ENCODE assay signal across 17 cellular contexts in the genomic region with DNA sequence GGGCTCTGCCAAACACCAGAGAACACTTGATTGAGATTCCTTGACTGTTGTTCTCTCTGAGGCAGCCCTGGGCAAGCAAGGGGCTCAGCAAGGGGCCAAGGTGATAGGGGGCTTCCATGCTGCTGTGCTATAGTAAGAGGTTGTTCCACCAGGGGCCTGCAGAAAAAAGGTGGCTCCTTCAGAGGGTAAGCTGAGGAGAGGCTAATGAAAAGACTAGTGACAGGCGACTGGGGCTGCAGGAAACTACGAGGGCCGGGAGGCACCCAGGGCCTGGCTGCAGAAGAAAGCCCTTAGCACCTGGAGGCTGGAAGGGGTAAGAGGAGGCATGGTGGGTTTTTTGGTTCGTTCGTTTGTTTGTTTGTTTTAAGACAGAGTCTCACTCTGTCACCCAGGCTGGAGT.
DNase-seq lines count a peak whose midpoint lies in the region; ATAC-seq and TF ChIP-seq lines count a peak whose summit lies in the region.
"Had no signal": no experiment of that assay in that cellular context is flagged by ENCODE, and none has a peak within 500 bp of the region (broad histone marks: within the 10 kb centered on the region; RNA-seq: fewer than 3 reads in every experiment).

No MANE protein-coding gene starts in this region.

- no peak overlapping the region for H3K4me3 Mint-ChIP-seq in dendritic cell treated with granulocyte-macrophage colony-stimulating factor and Interleukin-4, amounts not matched to agents 40 ng/mL and 50 ng/mL, for 4 days
- H3K4me3 Mint-ChIP-seq in activated CD8-positive, alpha-beta T cell treated with anti-CD3 and anti-CD28 coated beads for 36 hours = no peak overlapping the region

- H4K20me1 ChIP-seq in BLaER1 (no peaks in the 10 kb centered on the region; the same call in 1 of the 2 replicates), PC-9 (ENCODE audit: insufficient read depth) (no peaks in the 10 kb centered on the region)

- H3K4me1 ChIP-seq in BLaER1 (peaks cover 81% of the 10 kb centered on the region), PC-9 (replicated peaks; ENCODE audit: insufficient read depth) (peaks cover 46% of the 10 kb centered on the region)

- DNase-seq in PC-9 = no peak
- peak; percentile 79 for DNase-seq in mesenteric fat pad (ENCODE audit: low spot score)
- DNase-seq in activated CD8-positive, alpha-beta T cell treated with anti-CD3 and anti-CD28 coated beads for 36 hours = no peak
- no peak for DNase-seq in DMS114 treated with DMSO at 0.1 percent for 48 hours (lab: John Stamatoyannopoulos, UW; ENCODE audit: unreplicated experiment)
- no peak for DNase-seq in HCEC 1CT
- no peak for DNase-seq in stimulated activated naive CD8-positive, alpha-beta T cell treated with anti-CD3 and anti-CD28 coated beads, Interleukin-15, Interleukin-2, amounts not matched to agents 100 U/mL and 50 U/mL, for 24 hours
- DNase-seq: Caco-2; NCI-H187; NK-92 treated with Interleukin-12 subunit alpha and Interleukin-12 subunit beta, amount 100 ng/mL, for 24 hours; OCI-M1; RPMI8226 had no signal

- H3K4me2 ChIP-seq in BLaER1 (peak overlapping the region; percentile 79), PC-9 (peak overlapping the region; percentile 52; the same call in 1 of the 2 replicates)

- H3K27me3 Mint-ChIP-seq in dendritic cell treated with granulocyte-macrophage colony-stimulating factor and Interleukin-4, amounts not matched to agents 40 ng/mL and 50 ng/mL, for 4 days = peaks cover 29% of the 10 kb centered on the region
- H3K27me3 Mint-ChIP-seq in activated CD8-positive, alpha-beta T cell treated with anti-CD3 and anti-CD28 coated beads for 36 hours = peaks cover 88% of the 10 kb centered on the region

- TF ChIP-seq CTCF in PC-9 (conservative IDR thresholded peaks at IDR 0.05) = no peak
- TF ChIP-seq CTCF in activated CD8-positive, alpha-beta T cell treated with anti-CD3 and anti-CD28 coated beads for 36 hours (IDR thresholded peaks at IDR 0.05) = no peak

- no peaks in the 10 kb centered on the region for H3K36me3 Mint-ChIP-seq in dendritic cell treated with granulocyte-macrophage colony-stimulating factor and Interleukin-4, amounts not matched to agents 40 ng/mL and 50 ng/mL, for 4 days (ENCODE audit: low read depth)
- H3K36me3 Mint-ChIP-seq in activated CD8-positive, alpha-beta T cell treated with anti-CD3 and anti-CD28 coated beads for 36 hours (ENCODE audit: low read depth) = no peaks in the 10 kb centered on the region
- H3K36me3 Mint-ChIP-seq: CD14-positive monocyte, IgD-negative memory B cell had no signal

- POLR2A ChIA-PET in PC-9 (lab: Charles Lee; ENCODE audit: unreplicated experiment) = no interaction called here
- POLR2A ChIA-PET in activated CD8-positive, alpha-beta T cell treated with anti-CD3 and anti-CD28 coated beads for 36 hours (lab: Charles Lee) = no interaction called here

- intact Hi-C loops in PC-9 (cut with micrococcal nuclease; ENCODE audit: unreplicated experiment) = no loop called here
- intact Hi-C loops in dendritic cell treated with granulocyte-macrophage colony-stimulating factor and Interleukin-4, amounts not matched to agents 40 ng/mL and 50 ng/mL, for 4 days (cut with micrococcal nuclease) = no loop called here
- intact Hi-C loops in activated CD8-positive, alpha-beta T cell treated with anti-CD3 and anti-CD28 coated beads for 36 hours (cut with micrococcal nuclease) = no loop called here

- H3K9ac ChIP-seq in BLaER1 = no peak overlapping the region

- H3F3A ChIP-seq in PC-9 (ENCODE audit: insufficient read depth, low read depth) = peaks cover 12% of the 10 kb centered on the region

- H2AFZ ChIP-seq in PC-9 = no peak overlapping the region

- H3K79me2 ChIP-seq in PC-9 (ENCODE audit: low read depth) = no peaks in the 10 kb centered on the region

- no peak for ATAC-seq in activated CD8-positive, alpha-beta T cell treated with anti-CD3 and anti-CD28 coated beads for 36 hours
- ATAC-seq in stimulated activated naive CD8-positive, alpha-beta T cell treated with anti-CD3 and anti-CD28 coated beads, Interleukin-15, Interleukin-2, amounts not matched to agents 100 U/mL and 50 U/mL, for 24 hours = no peak

- CTCF ChIA-PET in PC-9 (lab: Charles Lee) = no interaction called here
- CTCF ChIA-PET in activated CD8-positive, alpha-beta T cell treated with anti-CD3 and anti-CD28 coated beads for 36 hours (lab: Charles Lee) = no interaction called here

- H3K9me2 ChIP-seq in PC-9 (ENCODE audit: insufficient read depth) = no peaks in the 10 kb centered on the region

- H3K27ac ChIP-seq in BLaER1 = no peak overlapping the region
- H3K27ac ChIP-seq in PC-9 = no peak overlapping the region
- H3K27ac ChIP-seq: HL-60, SJCRH30 had no signal

- peaks cover 60% of the 10 kb centered on the region for H3K4me1 Mint-ChIP-seq in dendritic cell treated with granulocyte-macrophage colony-stimulating factor and Interleukin-4, amounts not matched to agents 40 ng/mL and 50 ng/mL, for 4 days (ENCODE audit: low read depth)
- peaks cover 33% of the 10 kb centered on the region for H3K4me1 Mint-ChIP-seq in activated CD8-positive, alpha-beta T cell treated with anti-CD3 and anti-CD28 coated beads for 36 hours (ENCODE audit: low read depth)

- H3K9me3 Mint-ChIP-seq in dendritic cell treated with granulocyte-macrophage colony-stimulating factor and Interleukin-4, amounts not matched to agents 40 ng/mL and 50 ng/mL, for 4 days = no peaks in the 10 kb centered on the region
- no peaks in the 10 kb centered on the region for H3K9me3 Mint-ChIP-seq in activated CD8-positive, alpha-beta T cell treated with anti-CD3 and anti-CD28 coated beads for 36 hours
- H3K9me3 Mint-ChIP-seq: IgD-negative memory B cell had no signal

- H3K36me3 ChIP-seq in BLaER1 (no peaks in the 10 kb centered on the region), PC-9 (ENCODE audit: low read depth) (no peaks in the 10 kb centered on the region)
- H3K36me3 ChIP-seq: SJCRH30 had no signal

- H3K9me3 ChIP-seq in BLaER1 (no peaks in the 10 kb centered on the region), PC-9 (ENCODE audit: insufficient read depth, low read depth) (no peaks in the 10 kb centered on the region)
- H3K9me3 ChIP-seq: Caco-2, SJCRH30 had no signal

- peak overlapping the region; percentile 67 for H3K27ac Mint-ChIP-seq in dendritic cell treated with granulocyte-macrophage colony-stimulating factor and Interleukin-4, amounts not matched to agents 40 ng/mL and 50 ng/mL, for 4 days
- no peak overlapping the region for H3K27ac Mint-ChIP-seq in activated CD8-positive, alpha-beta T cell treated with anti-CD3 and anti-CD28 coated beads for 36 hours
- H3K27ac Mint-ChIP-seq: IgD-negative memory B cell had no signal

- BruUV-seq in PC-9 (replicated peaks; lab: Mats Ljungman, UMichigan) = no TSS peak

- no peaks in the 10 kb centered on the region for H3K27me3 ChIP-seq in BLaER1
- H3K27me3 ChIP-seq in PC-9 (ENCODE audit: insufficient read depth, low read depth) = no peaks in the 10 kb centered on the region
- H3K27me3 ChIP-seq: SJCRH30 had no signal

- H3K4me3 ChIP-seq in BLaER1 (no peak overlapping the region), PC-9 (no peak overlapping the region)
- H3K4me3 ChIP-seq: SJCRH30 had no signal
